In genomic region chr1:114436799-114437198, GRCh38 we compare ENCODE assay signal across 10 cellular contexts.
"Had no signal": no experiment of that assay in that cellular context is flagged by ENCODE, and none has a peak within 500 bp of the region (broad histone marks: within the 10 kb centered on the region; RNA-seq: fewer than 3 reads in every experiment).

No MANE protein-coding gene starts in this region.

- H3K4me3 Mint-ChIP-seq: HFFc6, IgD-negative memory B cell had no signal

- H2AFZ ChIP-seq: GM23248 had no signal

- H3K36me3 ChIP-seq: HAP-1 had no signal

- H3K27me3 Mint-ChIP-seq: IgD-negative memory B cell had no signal

- H3K4me3 ChIP-seq: GM23248, HAP-1 had no signal

- ATAC-seq: HCT116 had no signal

- H3K9ac ChIP-seq: GM23248 had no signal

- H3K9me3 ChIP-seq: HAP-1 had no signal

- FAIRE-seq: H1, H54 had no signal

- H3K9me3 Mint-ChIP-seq: HFFc6, IgD-negative memory B cell had no signal

- H3K27ac ChIP-seq: GM23248, HL-60 had no signal

- H3K27ac Mint-ChIP-seq: HFFc6, IgD-negative memory B cell had no signal

- DNase-seq: GM23248, HFFc6, Kasumi-1, KG1 had no signal
